Comparison of ENCODE assay signal across 12 cellular contexts in the genomic region with DNA sequence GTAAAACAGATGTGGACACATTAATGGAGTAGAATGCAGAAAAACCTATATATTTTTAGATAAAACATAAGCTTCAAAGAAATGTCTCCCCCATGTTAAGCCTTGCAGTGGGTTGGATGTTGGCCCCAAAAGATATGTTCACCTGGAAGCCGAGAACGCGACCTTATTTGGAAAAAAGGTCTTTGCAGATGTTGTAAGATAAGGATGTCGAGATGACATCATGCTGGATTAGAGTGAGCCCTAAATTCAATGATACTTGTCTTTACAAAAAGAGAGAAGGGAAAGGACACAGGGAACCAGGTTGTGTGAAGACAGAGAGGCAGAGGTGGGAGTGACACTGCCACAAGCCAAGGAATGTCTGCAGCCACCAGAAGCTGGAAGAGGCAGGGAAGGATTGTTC.
"Had no signal": no experiment of that assay in that cellular context is flagged by ENCODE, and none has a peak within 500 bp of the region (broad histone marks: within the 10 kb centered on the region; RNA-seq: fewer than 3 reads in every experiment).

No MANE protein-coding gene starts in this region.

- DNase-seq: activated CD4-positive, CD25-positive, alpha-beta regulatory T cell treated with anti-CD3 and anti-CD28 coated beads, Interleukin-2, amount 50 U/mL, for 72 hours; activated naive CD4-positive, alpha-beta T cell; caudate nucleus; effector CD4-positive, alpha-beta T cell; left lung; mesenchymal stem cell; stimulated activated CD4-positive, alpha-beta T cell treated with anti-CD3 and anti-CD28 coated beads, Interleukin-4, amount 100 ng/mL, for 1 hour; stimulated activated CD8-positive, alpha-beta memory T cell treated with anti-CD3 and anti-CD28 coated beads, Interleukin-4, amount 100 ng/mL, for 48 hours had no signal

- H3K9me3 ChIP-seq: gastroesophageal sphincter, left lung had no signal

- H3K36me3 ChIP-seq: gastroesophageal sphincter, left lung had no signal

- ATAC-seq: gastroesophageal sphincter, left lung had no signal

- H3K27me3 ChIP-seq: gastroesophageal sphincter, left lung had no signal

- H3K27ac ChIP-seq: coronary artery, epithelial cell of prostate, gastroesophageal sphincter, left lung, parathyroid adenoma had no signal

- H3K4me3 ChIP-seq: coronary artery, gastroesophageal sphincter, left lung had no signal
